Comparison of ENCODE assay signal across 25 cellular contexts in the genomic region with DNA sequence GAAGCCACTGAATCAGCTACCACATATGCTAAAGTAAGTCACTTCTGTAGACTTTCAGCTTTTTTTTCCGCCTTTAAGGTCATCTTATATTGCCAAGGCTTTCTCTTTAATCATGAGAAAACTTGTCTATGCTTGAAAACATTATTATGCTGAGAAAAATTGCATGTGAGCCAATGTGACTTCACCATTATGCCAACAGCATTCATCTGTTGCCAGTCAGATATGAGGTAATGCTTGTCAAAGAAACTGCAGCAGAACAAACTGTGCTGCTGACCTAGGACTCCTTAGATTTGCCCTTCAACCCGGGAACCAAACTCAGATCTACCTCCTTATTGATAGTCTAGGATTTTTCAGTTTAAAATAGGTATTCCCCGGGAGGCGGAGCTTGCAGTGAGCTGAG. TPM values are rescaled to one million over a fixed set of nuclear protein-coding genes. Genes with fewer than 3 reads are reported as not detected.
A peak's percentile ranks its signal among the peaks of the same experiment; 100 is the strongest.
DNase-seq lines count a peak whose midpoint lies in the region; ATAC-seq and TF ChIP-seq lines count a peak whose summit lies in the region.
"Had no signal": no experiment of that assay in that cellular context is flagged by ENCODE, and none has a peak within 500 bp of the region (broad histone marks: within the 10 kb centered on the region; RNA-seq: fewer than 3 reads in every experiment).

No MANE protein-coding gene starts in this region.

- H3K9me3 Mint-ChIP-seq in stimulated activated naive CD8-positive, alpha-beta T cell treated with anti-CD3 and anti-CD28 coated beads, Interleukin-15, amount 100 ng/mL, for 72 hours, result no peaks in the 10 kb centered on the region
- H3K9me3 Mint-ChIP-seq: activated naive CD4-positive, alpha-beta T cell treated with anti-CD3 and anti-CD28 coated beads, Interleukin-2, amount 50 U/mL, for 24 hours; activated T-helper 17 cell treated with anti-CD3 and anti-CD28 coated beads, Interleukin-2, amount 50 U/mL, for 72 hours; CD14-positive monocyte; stimulated activated memory B cell treated with anti-CD40 and anti-IgM and Interleukin-4, amounts not matched to agents 10 μg/mL and 1 μg/mL and 100 μg/mL, for 72 hours; WTC11 had no signal

- DNase-seq in HPDE6-E6E7 (ENCODE audit: extremely low spot score) (peak; percentile 32), body of pancreas (peak; percentile 57 to 85 (median 72)), foreskin keratinocyte (peak; percentile 91 to 97), putamen (ENCODE audit: low spot score) (peak; percentile 72), NCI-H1048 (lab: John Stamatoyannopoulos, UW) (no peak), kidney tubule cell (ENCODE audit: low spot score) (no peak)
- no peak for DNase-seq in stimulated activated naive CD8-positive, alpha-beta T cell treated with anti-CD3 and anti-CD28 coated beads, Interleukin-15, amount 100 ng/mL, for 72 hours
- DNase-seq: activated CD4-positive, alpha-beta T cell treated with anti-CD3 and anti-CD28 coated beads, Interleukin-2, amount 50 U/mL, for 48 hours; activated CD8-positive, alpha-beta memory T cell treated with anti-CD3 and anti-CD28 coated beads, Interleukin-2, amount 50 U/mL, for 48 hours; effector memory CD4-positive, alpha-beta T cell; glutamatergic neuron; IMR-90; kidney glomerular epithelial cell; naive thymus-derived CD4-positive, alpha-beta T cell; NCI-H1092 treated with DMSO at 0.1 percent for 48 hours; NCI-H2029; occipital lobe; retina; stimulated activated CD4-positive, alpha-beta T cell treated with anti-CD3 and anti-CD28 coated beads, Interleukin-4, amount 100 ng/mL, for 1 hour had no signal

- no peaks in the 10 kb centered on the region for H3K36me3 ChIP-seq in body of pancreas (replicated peaks in 1 of 2; ENCODE audit: insufficient read depth in 1 of 2, low read depth in 2 of 2)
- H3K36me3 ChIP-seq: vagina had no signal

- 23 to 29% methylated on average over 4 of the region's 4 CpGs for WGBS in body of pancreas, 2 donors

- peaks cover 5% of the 10 kb centered on the region for H3K4me1 Mint-ChIP-seq in stimulated activated naive CD8-positive, alpha-beta T cell treated with anti-CD3 and anti-CD28 coated beads, Interleukin-15, amount 100 ng/mL, for 72 hours

- TF ChIP-seq POLR2A in body of pancreas (IDR thresholded peaks at IDR 0.05), result no peak

- no peak overlapping the region for H3K4me3 Mint-ChIP-seq in stimulated activated naive CD8-positive, alpha-beta T cell treated with anti-CD3 and anti-CD28 coated beads, Interleukin-15, amount 100 ng/mL, for 72 hours
- H3K4me3 Mint-ChIP-seq: activated naive CD4-positive, alpha-beta T cell treated with anti-CD3 and anti-CD28 coated beads, Interleukin-2, amount 50 U/mL, for 24 hours; activated T-helper 17 cell treated with anti-CD3 and anti-CD28 coated beads, Interleukin-2, amount 50 U/mL, for 72 hours; CD14-positive monocyte; naive thymus-derived CD4-positive, alpha-beta T cell; stimulated activated memory B cell treated with anti-CD40 and anti-IgM and Interleukin-4, amounts not matched to agents 10 μg/mL and 1 μg/mL and 100 μg/mL, for 72 hours; WTC11 had no signal

- H3K4me1 ChIP-seq in body of pancreas (peaks cover 65% of the 10 kb centered on the region), foreskin keratinocyte (peaks cover 29% of the 10 kb centered on the region)

- intact Hi-C loops in body of pancreas (cut with DNase I), result no loop called here

- H3K27me3 ChIP-seq in body of pancreas (no peaks in the 10 kb centered on the region), foreskin keratinocyte (no peaks in the 10 kb centered on the region)
- H3K27me3 ChIP-seq: vagina had no signal

- TF ChIP-seq CTCF in body of pancreas (IDR thresholded peaks at IDR 0.05), result no peak
- no peak for TF ChIP-seq CTCF in foreskin keratinocyte (conservative IDR thresholded peaks at IDR 0.05)

- H3K27me3 Mint-ChIP-seq in stimulated activated naive CD8-positive, alpha-beta T cell treated with anti-CD3 and anti-CD28 coated beads, Interleukin-15, amount 100 ng/mL, for 72 hours, result no peaks in the 10 kb centered on the region
- H3K27me3 Mint-ChIP-seq: activated naive CD4-positive, alpha-beta T cell treated with anti-CD3 and anti-CD28 coated beads, Interleukin-2, amount 50 U/mL, for 24 hours; activated T-helper 17 cell treated with anti-CD3 and anti-CD28 coated beads, Interleukin-2, amount 50 U/mL, for 72 hours; naive thymus-derived CD4-positive, alpha-beta T cell; stimulated activated memory B cell treated with anti-CD40 and anti-IgM and Interleukin-4, amounts not matched to agents 10 μg/mL and 1 μg/mL and 100 μg/mL, for 72 hours had no signal

- ATAC-seq in body of pancreas (peak; percentile 99), foreskin keratinocyte (peak; percentile 38)
- ATAC-seq in stimulated activated naive CD8-positive, alpha-beta T cell treated with anti-CD3 and anti-CD28 coated beads, Interleukin-15, amount 100 ng/mL, for 72 hours, result no peak
- ATAC-seq: activated T-helper 17 cell treated with anti-CD3 and anti-CD28 coated beads, Interleukin-2, amount 50 U/mL, for 72 hours; naive thymus-derived CD4-positive, alpha-beta T cell; stimulated activated memory B cell treated with anti-CD40 and anti-IgM and Interleukin-4, amounts not matched to agents 10 μg/mL and 1 μg/mL and 100 μg/mL, for 72 hours; WTC11 had no signal

- H3K27ac ChIP-seq in body of pancreas (peak overlapping the region; percentile 80 to 85 (median 82)), foreskin keratinocyte (peak overlapping the region; percentile 69)
- H3K27ac ChIP-seq: vagina had no signal

- H3K9me3 ChIP-seq in body of pancreas, result no peaks in the 10 kb centered on the region
- H3K9me3 ChIP-seq: vagina had no signal

- H3K4me3 ChIP-seq in body of pancreas, result no peak overlapping the region
- H3K4me3 ChIP-seq: vagina had no signal

- H3K27ac Mint-ChIP-seq in stimulated activated naive CD8-positive, alpha-beta T cell treated with anti-CD3 and anti-CD28 coated beads, Interleukin-15, amount 100 ng/mL, for 72 hours, result no peak overlapping the region
- H3K27ac Mint-ChIP-seq: activated naive CD4-positive, alpha-beta T cell treated with anti-CD3 and anti-CD28 coated beads, Interleukin-2, amount 50 U/mL, for 24 hours; activated T-helper 17 cell treated with anti-CD3 and anti-CD28 coated beads, Interleukin-2, amount 50 U/mL, for 72 hours; CD14-positive monocyte; naive thymus-derived CD4-positive, alpha-beta T cell; stimulated activated memory B cell treated with anti-CD40 and anti-IgM and Interleukin-4, amounts not matched to agents 10 μg/mL and 1 μg/mL and 100 μg/mL, for 72 hours; WTC11 had no signal

RNA-seq across cellular contexts. Expression of gene SLC44A1, which starts 34.3 kb away (rescaled TPM):
- total RNA-seq in body of pancreas, result 10 to 100 TPM; 15.5 to 39.4 TPM
- total RNA-seq in foreskin keratinocyte, result 33.0 and 35.8 TPM in 2 replicates
- polyA plus RNA-seq in foreskin keratinocyte, result 5.8 and 7.4 TPM in 2 replicates

Comparison
In these comparisons a context has a peak if more than half of its experiments do, and no peak if none do; other contexts are left out.
1. DNase-seq: peak in HPDE6-E6E7 (single experiment), body of pancreas (4 of 4), foreskin keratinocyte (2 of 2) and putamen (single experiment); none in stimulated activated naive CD8-positive, alpha-beta T cell treated with anti-CD3 and anti-CD28 coated beads, Interleukin-15, amount 100 ng/mL, for 72 hours (0 of 2), NCI-H1048 (single experiment) and kidney tubule cell (single experiment).